In the genomic region with DNA sequence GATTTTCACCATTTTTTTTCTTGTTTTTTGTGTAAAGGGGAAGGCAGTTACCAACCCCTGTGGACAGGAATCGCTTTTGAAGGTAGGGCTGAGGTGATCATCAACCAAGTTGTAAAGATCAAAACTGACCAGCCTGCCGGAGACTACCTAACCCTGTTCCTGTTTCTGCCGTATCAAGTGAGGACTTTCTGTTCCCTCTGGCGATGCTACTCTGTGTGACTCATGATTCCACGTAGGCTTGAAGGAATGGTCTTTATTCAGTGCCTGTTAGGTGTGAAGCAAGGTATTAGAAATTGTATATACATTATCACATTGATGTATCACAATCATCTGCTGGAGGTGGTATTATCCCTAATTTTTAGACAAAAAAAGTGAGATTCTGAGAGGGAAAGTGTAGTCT, we compare ENCODE assay signal across 15 cellular contexts.
DNase-seq lines count a peak whose midpoint lies in the region; ATAC-seq and TF ChIP-seq lines count a peak whose summit lies in the region.
"Had no signal": no experiment of that assay in that cellular context is flagged by ENCODE, and none has a peak within 500 bp of the region (broad histone marks: within the 10 kb centered on the region; RNA-seq: fewer than 3 reads in every experiment).

No MANE protein-coding gene starts in this region.

- H3K9me3 ChIP-seq in endodermal cell (ENCODE audit: control insufficient read depth, low read length): peaks cover 16% of the 10 kb centered on the region
- H3K9me3 ChIP-seq: psoas muscle, thoracic aorta had no signal

- H3K4me3 Mint-ChIP-seq in central memory CD8-positive, alpha-beta T cell: no peak overlapping the region
- H3K4me3 Mint-ChIP-seq in activated T-cell treated with anti-CD3 and anti-CD28 coated beads, Interleukin-2, amount 50 U/mL, for 4 hours: no peak overlapping the region
- H3K4me3 Mint-ChIP-seq in CD14-positive monocyte: no peak overlapping the region
- H3K4me3 Mint-ChIP-seq in endodermal cell: no peak overlapping the region
- H3K4me3 Mint-ChIP-seq in activated CD4-positive, alpha-beta memory T cell treated with anti-CD3 and anti-CD28 coated beads, Interleukin-2, amount 10 ng/mL, durations not matched to agents 7 days and 5 days: no peak overlapping the region
- H3K4me3 Mint-ChIP-seq: activated naive CD8-positive, alpha-beta T cell; memory B cell had no signal

- H3K27ac Mint-ChIP-seq in central memory CD8-positive, alpha-beta T cell (ENCODE audit: low read depth): no peak overlapping the region
- H3K27ac Mint-ChIP-seq in CD14-positive monocyte: no peak overlapping the region
- H3K27ac Mint-ChIP-seq in endodermal cell: no peak overlapping the region
- H3K27ac Mint-ChIP-seq in activated CD4-positive, alpha-beta memory T cell treated with anti-CD3 and anti-CD28 coated beads, Interleukin-2, amount 10 ng/mL, durations not matched to agents 7 days and 5 days: no peak overlapping the region
- H3K27ac Mint-ChIP-seq: activated naive CD8-positive, alpha-beta T cell; memory B cell had no signal

- no peaks in the 10 kb centered on the region for H3K27me3 ChIP-seq in endodermal cell (ENCODE audit: control insufficient read depth, insufficient read depth, low read length, poor library complexity, severe bottlenecking)

- peaks cover 80% of the 10 kb centered on the region for H3K36me3 ChIP-seq in endodermal cell (ENCODE audit: control insufficient read depth, insufficient read depth, low read length)
- H3K36me3 ChIP-seq: thoracic aorta had no signal

- CTCF ChIA-PET in activated CD4-positive, alpha-beta memory T cell treated with anti-CD3 and anti-CD28 coated beads, Interleukin-2, amount 10 ng/mL, durations not matched to agents 7 days and 5 days (lab: Charles Lee): no interaction called here

- H3K4me3 ChIP-seq in endodermal cell (ENCODE audit: low read length): no peak overlapping the region
- H3K4me3 ChIP-seq: psoas muscle, thoracic aorta had no signal

- WGBS in endodermal cell (ENCODE audit: insufficient coverage in 1 of 2, insufficient read length in 1 of 2), 2 experiments: 92 to 98% methylated on average over 4 to 5 of the region's 5 CpGs

- no peaks in the 10 kb centered on the region for H3K4me1 Mint-ChIP-seq in central memory CD8-positive, alpha-beta T cell
- H3K4me1 Mint-ChIP-seq in activated T-cell treated with anti-CD3 and anti-CD28 coated beads, Interleukin-2, amount 50 U/mL, for 4 hours (ENCODE audit: low read depth): no peaks in the 10 kb centered on the region
- H3K4me1 Mint-ChIP-seq in CD14-positive monocyte (peaks cover 6% of the 10 kb centered on the region), endodermal cell (peaks cover 38% of the 10 kb centered on the region)
- no peaks in the 10 kb centered on the region for H3K4me1 Mint-ChIP-seq in activated CD4-positive, alpha-beta memory T cell treated with anti-CD3 and anti-CD28 coated beads, Interleukin-2, amount 10 ng/mL, durations not matched to agents 7 days and 5 days
- H3K4me1 Mint-ChIP-seq: memory B cell had no signal

- no peaks in the 10 kb centered on the region for H3K9me3 Mint-ChIP-seq in central memory CD8-positive, alpha-beta T cell
- H3K9me3 Mint-ChIP-seq in activated T-cell treated with anti-CD3 and anti-CD28 coated beads, Interleukin-2, amount 50 U/mL, for 4 hours: no peaks in the 10 kb centered on the region
- H3K9me3 Mint-ChIP-seq in CD14-positive monocyte (peaks cover 0 to 5% (median 2%) of the 10 kb centered on the region in 7 donors), endodermal cell (peaks cover 3% of the 10 kb centered on the region)
- no peaks in the 10 kb centered on the region for H3K9me3 Mint-ChIP-seq in activated CD4-positive, alpha-beta memory T cell treated with anti-CD3 and anti-CD28 coated beads, Interleukin-2, amount 10 ng/mL, durations not matched to agents 7 days and 5 days
- H3K9me3 Mint-ChIP-seq: memory B cell had no signal

- TF ChIP-seq CTCF in CD14-positive monocyte (IDR thresholded peaks at IDR 0.05) (no peak), endodermal cell (conservative IDR thresholded peaks at IDR 0.05) (no peak)

- no peaks in the 10 kb centered on the region for H3K36me3 Mint-ChIP-seq in central memory CD8-positive, alpha-beta T cell (ENCODE audit: insufficient read depth)
- H3K36me3 Mint-ChIP-seq in activated T-cell treated with anti-CD3 and anti-CD28 coated beads, Interleukin-2, amount 50 U/mL, for 4 hours (ENCODE audit: insufficient read depth): no peaks in the 10 kb centered on the region
- H3K36me3 Mint-ChIP-seq in CD14-positive monocyte: no peaks in the 10 kb centered on the region
- peaks cover 40% of the 10 kb centered on the region for H3K36me3 Mint-ChIP-seq in endodermal cell (ENCODE audit: low read depth)
- no peaks in the 10 kb centered on the region for H3K36me3 Mint-ChIP-seq in activated CD4-positive, alpha-beta memory T cell treated with anti-CD3 and anti-CD28 coated beads, Interleukin-2, amount 10 ng/mL, durations not matched to agents 7 days and 5 days (ENCODE audit: low read depth)
- H3K36me3 Mint-ChIP-seq: activated naive CD8-positive, alpha-beta T cell; memory B cell had no signal

- H3K27me3 Mint-ChIP-seq in central memory CD8-positive, alpha-beta T cell: no peaks in the 10 kb centered on the region
- no peaks in the 10 kb centered on the region for H3K27me3 Mint-ChIP-seq in activated T-cell treated with anti-CD3 and anti-CD28 coated beads, Interleukin-2, amount 50 U/mL, for 4 hours (ENCODE audit: low read depth)
- peaks cover 0 to 2% (median 2%) of the 10 kb centered on the region in 3 donors for H3K27me3 Mint-ChIP-seq in CD14-positive monocyte (ENCODE audit: low read depth in 3 of 3)
- H3K27me3 Mint-ChIP-seq in endodermal cell (ENCODE audit: insufficient read depth): no peaks in the 10 kb centered on the region
- H3K27me3 Mint-ChIP-seq in activated CD4-positive, alpha-beta memory T cell treated with anti-CD3 and anti-CD28 coated beads, Interleukin-2, amount 10 ng/mL, durations not matched to agents 7 days and 5 days: no peaks in the 10 kb centered on the region
- H3K27me3 Mint-ChIP-seq: activated naive CD8-positive, alpha-beta T cell had no signal

- intact Hi-C loops in CD14-positive monocyte (cut with micrococcal nuclease): no loop called here

- peaks cover 3% of the 10 kb centered on the region for H3K4me1 ChIP-seq in endodermal cell (ENCODE audit: control insufficient read depth, insufficient read depth, low read length)
- H3K4me1 ChIP-seq: psoas muscle had no signal

- DNase-seq in ELF-1 (ENCODE audit: low read depth, low spot score): peak; percentile 56
- DNase-seq in LHCN-M2 (ENCODE audit: low read depth): peak; percentile 60
- DNase-seq in central memory CD8-positive, alpha-beta T cell (ENCODE audit: low spot score in 2 of 2): no peak
- peak; percentile 81 for DNase-seq in non-pigmented ciliary epithelial cell (ENCODE audit: low read depth)
- no peak for DNase-seq in activated T-cell treated with anti-CD3 and anti-CD28 coated beads, Interleukin-2, amount 50 U/mL, for 4 hours
- DNase-seq in CD14-positive monocyte (ENCODE audit: low spot score): no peak
- DNase-seq in endodermal cell: no peak
- DNase-seq in activated CD4-positive, alpha-beta memory T cell treated with anti-CD3 and anti-CD28 coated beads, Interleukin-2, amount 10 ng/mL, durations not matched to agents 7 days and 5 days: no peak
- DNase-seq: hippocampal formation, NCI-H1092 treated with DMSO at 0.1 percent for 48 hours, NCI-H526, psoas muscle had no signal

- peak; percentile 40 for ATAC-seq in central memory CD8-positive, alpha-beta T cell (replicated peaks; ENCODE audit: extremely low read depth, poor library complexity, severe bottlenecking)
- ATAC-seq in activated T-cell treated with anti-CD3 and anti-CD28 coated beads, Interleukin-2, amount 50 U/mL, for 4 hours: no peak
- ATAC-seq: psoas muscle had no signal

- no peak overlapping the region for H3K27ac ChIP-seq in endodermal cell (ENCODE audit: low read depth, low read length)
- H3K27ac ChIP-seq: psoas muscle, thoracic aorta had no signal

- POLR2A ChIA-PET in activated CD4-positive, alpha-beta memory T cell treated with anti-CD3 and anti-CD28 coated beads, Interleukin-2, amount 10 ng/mL, durations not matched to agents 7 days and 5 days (lab: Charles Lee): no interaction called here

- H3K9ac ChIP-seq in endodermal cell (ENCODE audit: extremely low read depth, low read length, poor library complexity, severe bottlenecking): no peak overlapping the region

Comparison
In these comparisons a context has a peak if more than half of its experiments do, and no peak if none do; other contexts are left out.
1. DNase-seq: peak in ELF-1 (single experiment), LHCN-M2 (single experiment) and non-pigmented ciliary epithelial cell (single experiment); none in central memory CD8-positive, alpha-beta T cell (0 of 2), activated T-cell treated with anti-CD3 and anti-CD28 coated beads, Interleukin-2, amount 50 U/mL, for 4 hours (single experiment), CD14-positive monocyte (single experiment), endodermal cell (single experiment) and activated CD4-positive, alpha-beta memory T cell treated with anti-CD3 and anti-CD28 coated beads, Interleukin-2, amount 10 ng/mL, durations not matched to agents 7 days and 5 days (single experiment).